In the genomic region with DNA sequence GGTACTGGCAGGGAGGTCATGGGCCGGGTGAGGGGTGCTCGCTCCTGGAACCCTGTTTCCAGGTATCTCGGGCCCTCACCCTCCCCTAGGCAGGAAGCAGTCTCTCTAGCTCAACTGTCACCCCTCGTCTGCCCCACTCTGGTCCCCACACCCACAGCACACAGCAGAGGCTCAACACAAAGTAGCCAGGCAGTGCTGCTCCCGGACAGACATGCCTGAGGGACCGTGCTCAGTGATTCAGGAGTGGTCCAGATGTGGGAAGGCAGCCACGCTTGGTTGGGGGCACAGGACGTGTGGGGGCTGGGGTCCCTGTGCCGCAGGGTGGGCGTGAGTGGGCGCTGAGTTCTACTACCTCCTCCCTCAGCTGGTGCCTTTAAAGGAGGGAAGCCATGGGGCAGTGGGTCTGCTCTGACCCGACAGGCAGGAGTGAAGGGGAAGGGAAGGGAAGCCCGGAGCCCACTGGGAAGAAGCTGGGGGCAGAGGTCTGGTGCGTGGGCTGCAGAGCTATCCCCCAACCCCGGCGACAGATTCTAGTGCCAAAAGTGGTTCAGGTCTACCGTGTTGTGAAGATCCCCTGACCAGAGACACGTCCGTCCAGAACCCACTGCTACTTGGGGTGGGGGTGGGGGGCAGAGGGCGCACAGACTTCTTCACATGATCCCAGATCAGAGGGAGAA, we compare ENCODE assay signal across 1 cellular context.
A peak's percentile ranks its signal among the peaks of the same experiment; 100 is the strongest.
TF ChIP-seq lines count a peak whose summit lies in the region.

No MANE protein-coding gene starts in this region.

TF ChIP-seq in HepG2, 621 proteins besides CTCF, POLR2A, EP300 and RAD21 (continued from another document and continues in another):
- TF ChIP-seq, protein P1, sequence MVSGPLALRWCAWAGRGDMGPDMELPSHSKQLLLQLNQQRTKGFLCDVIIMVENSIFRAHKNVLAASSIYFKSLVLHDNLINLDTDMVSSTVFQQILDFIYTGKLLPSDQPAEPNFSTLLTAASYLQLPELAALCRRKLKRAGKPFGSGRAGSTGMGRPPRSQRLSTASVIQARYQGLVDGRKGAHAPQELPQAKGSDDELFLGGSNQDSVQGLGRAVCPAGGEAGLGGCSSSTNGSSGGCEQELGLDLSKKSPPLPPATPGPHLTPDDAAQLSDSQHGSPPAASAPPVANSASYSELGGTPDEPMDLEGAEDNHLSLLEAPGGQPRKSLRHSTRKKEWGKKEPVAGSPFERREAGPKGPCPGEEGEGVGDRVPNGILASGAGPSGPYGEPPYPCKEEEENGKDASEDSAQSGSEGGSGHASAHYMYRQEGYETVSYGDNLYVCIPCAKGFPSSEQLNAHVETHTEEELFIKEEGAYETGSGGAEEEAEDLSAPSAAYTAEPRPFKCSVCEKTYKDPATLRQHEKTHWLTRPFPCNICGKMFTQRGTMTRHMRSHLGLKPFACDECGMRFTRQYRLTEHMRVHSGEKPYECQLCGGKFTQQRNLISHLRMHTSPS (CRISPR knock-in tag; IDR thresholded peaks at IDR 0.05; ENCODE audit: low read depth) = no peak
- no peak for TF ChIP-seq ATF5 (CRISPR knock-in tag; IDR thresholded peaks at IDR 0.05; ENCODE audit: low read depth)
- TF ChIP-seq CHD2 (IDR thresholded peaks at IDR 0.05; ENCODE audit: low read depth, low read length) = no peak
- TF ChIP-seq HNF1A (IDR thresholded peaks at IDR 0.05; ENCODE audit: low read depth) = no peak; the same call in 1 of the 2 replicates
- peak; percentile 14; the same call in 1 of the 2 replicates for TF ChIP-seq HNF1A (CRISPR knock-in tag; IDR thresholded peaks at IDR 0.05; ENCODE audit: borderline replicate concordance)
- TF ChIP-seq HOXA3 (CRISPR knock-in tag; IDR thresholded peaks at IDR 0.05) = no peak
- no peak for TF ChIP-seq HCFC1 (IDR thresholded peaks at IDR 0.05; ENCODE audit: low read depth, low read length)
- TF ChIP-seq ZNF563 (CRISPR knock-in tag; IDR thresholded peaks at IDR 0.05) = no peak; the same call in 1 of the 2 replicates
- TF ChIP-seq SOX13 (IDR thresholded peaks at IDR 0.05) = peak; percentile 65; the same call in 1 of the 2 replicates
- no peak for TF ChIP-seq SOX13 (CRISPR knock-in tag; conservative IDR thresholded peaks at IDR 0.05 in 1 of 2, IDR thresholded peaks at IDR 0.05 in 1 of 2)
- TF ChIP-seq TOE1 (CRISPR knock-in tag; IDR thresholded peaks at IDR 0.05) = no peak
- peak; percentile 77 for TF ChIP-seq GFI1 (CRISPR knock-in tag; IDR thresholded peaks at IDR 0.05; ENCODE audit: borderline replicate concordance)
- TF ChIP-seq, protein P2, sequence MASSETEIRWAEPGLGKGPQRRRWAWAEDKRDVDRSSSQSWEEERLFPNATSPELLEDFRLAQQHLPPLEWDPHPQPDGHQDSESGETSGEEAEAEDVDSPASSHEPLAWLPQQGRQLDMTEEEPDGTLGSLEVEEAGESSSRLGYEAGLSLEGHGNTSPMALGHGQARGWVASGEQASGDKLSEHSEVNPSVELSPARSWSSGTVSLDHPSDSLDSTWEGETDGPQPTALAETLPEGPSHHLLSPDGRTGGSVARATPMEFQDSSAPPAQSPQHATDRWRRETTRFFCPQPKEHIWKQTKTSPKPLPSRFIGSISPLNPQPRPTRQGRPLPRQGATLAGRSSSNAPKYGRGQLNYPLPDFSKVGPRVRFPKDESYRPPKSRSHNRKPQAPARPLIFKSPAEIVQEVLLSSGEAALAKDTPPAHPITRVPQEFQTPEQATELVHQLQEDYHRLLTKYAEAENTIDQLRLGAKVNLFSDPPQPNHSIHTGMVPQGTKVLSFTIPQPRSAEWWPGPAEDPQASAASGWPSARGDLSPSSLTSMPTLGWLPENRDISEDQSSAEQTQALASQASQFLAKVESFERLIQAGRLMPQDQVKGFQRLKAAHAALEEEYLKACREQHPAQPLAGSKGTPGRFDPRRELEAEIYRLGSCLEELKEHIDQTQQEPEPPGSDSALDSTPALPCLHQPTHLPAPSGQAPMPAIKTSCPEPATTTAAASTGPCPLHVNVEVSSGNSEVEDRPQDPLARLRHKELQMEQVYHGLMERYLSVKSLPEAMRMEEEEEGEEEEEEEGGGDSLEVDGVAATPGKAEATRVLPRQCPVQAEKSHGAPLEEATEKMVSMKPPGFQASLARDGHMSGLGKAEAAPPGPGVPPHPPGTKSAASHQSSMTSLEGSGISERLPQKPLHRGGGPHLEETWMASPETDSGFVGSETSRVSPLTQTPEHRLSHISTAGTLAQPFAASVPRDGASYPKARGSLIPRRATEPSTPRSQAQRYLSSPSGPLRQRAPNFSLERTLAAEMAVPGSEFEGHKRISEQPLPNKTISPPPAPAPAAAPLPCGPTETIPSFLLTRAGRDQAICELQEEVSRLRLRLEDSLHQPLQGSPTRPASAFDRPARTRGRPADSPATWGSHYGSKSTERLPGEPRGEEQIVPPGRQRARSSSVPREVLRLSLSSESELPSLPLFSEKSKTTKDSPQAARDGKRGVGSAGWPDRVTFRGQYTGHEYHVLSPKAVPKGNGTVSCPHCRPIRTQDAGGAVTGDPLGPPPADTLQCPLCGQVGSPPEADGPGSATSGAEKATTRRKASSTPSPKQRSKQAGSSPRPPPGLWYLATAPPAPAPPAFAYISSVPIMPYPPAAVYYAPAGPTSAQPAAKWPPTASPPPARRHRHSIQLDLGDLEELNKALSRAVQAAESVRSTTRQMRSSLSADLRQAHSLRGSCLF (CRISPR knock-in tag; IDR thresholded peaks at IDR 0.05; ENCODE audit: borderline replicate concordance) = no peak
- peak; percentile 82; the same call in 1 of the 2 replicates for TF ChIP-seq ZNF713 (CRISPR knock-in tag; IDR thresholded peaks at IDR 0.05)
- no peak for TF ChIP-seq ZNF790 (CRISPR knock-in tag; IDR thresholded peaks at IDR 0.05; ENCODE audit: borderline replicate concordance)
- TF ChIP-seq ZNF253 (CRISPR knock-in tag; IDR thresholded peaks at IDR 0.05; ENCODE audit: borderline replicate concordance) = no peak
- no peak; the same call in 1 of the 2 replicates for TF ChIP-seq ZNF160 (CRISPR knock-in tag; IDR thresholded peaks at IDR 0.05)
- peak; percentile 99 for TF ChIP-seq AKAP8 (CRISPR knock-in tag; IDR thresholded peaks at IDR 0.05)
- no peak for TF ChIP-seq ZSCAN20 (CRISPR knock-in tag; IDR thresholded peaks at IDR 0.05; ENCODE audit: borderline replicate concordance)
- TF ChIP-seq ZKSCAN8 (CRISPR knock-in tag; IDR thresholded peaks at IDR 0.05; ENCODE audit: borderline replicate concordance) = no peak
- peak; percentile 63; the same call in 1 of the 2 replicates for TF ChIP-seq ZNF816 (CRISPR knock-in tag; IDR thresholded peaks at IDR 0.05; ENCODE audit: borderline replicate concordance)
- no peak for TF ChIP-seq TBL1XR1 (IDR thresholded peaks at IDR 0.05; ENCODE audit: borderline replicate concordance, low read length, partially characterized antibody)
- TF ChIP-seq, protein P3, sequence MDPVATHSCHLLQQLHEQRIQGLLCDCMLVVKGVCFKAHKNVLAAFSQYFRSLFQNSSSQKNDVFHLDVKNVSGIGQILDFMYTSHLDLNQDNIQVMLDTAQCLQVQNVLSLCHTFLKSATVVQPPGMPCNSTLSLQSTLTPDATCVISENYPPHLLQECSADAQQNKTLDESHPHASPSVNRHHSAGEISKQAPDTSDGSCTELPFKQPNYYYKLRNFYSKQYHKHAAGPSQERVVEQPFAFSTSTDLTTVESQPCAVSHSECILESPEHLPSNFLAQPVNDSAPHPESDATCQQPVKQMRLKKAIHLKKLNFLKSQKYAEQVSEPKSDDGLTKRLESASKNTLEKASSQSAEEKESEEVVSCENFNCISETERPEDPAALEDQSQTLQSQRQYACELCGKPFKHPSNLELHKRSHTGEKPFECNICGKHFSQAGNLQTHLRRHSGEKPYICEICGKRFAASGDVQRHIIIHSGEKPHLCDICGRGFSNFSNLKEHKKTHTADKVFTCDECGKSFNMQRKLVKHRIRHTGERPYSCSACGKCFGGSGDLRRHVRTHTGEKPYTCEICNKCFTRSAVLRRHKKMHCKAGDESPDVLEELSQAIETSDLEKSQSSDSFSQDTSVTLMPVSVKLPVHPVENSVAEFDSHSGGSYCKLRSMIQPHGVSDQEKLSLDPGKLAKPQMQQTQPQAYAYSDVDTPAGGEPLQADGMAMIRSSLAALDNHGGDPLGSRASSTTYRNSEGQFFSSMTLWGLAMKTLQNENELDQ (CRISPR knock-in tag; IDR thresholded peaks at IDR 0.05; ENCODE audit: borderline replicate concordance) = no peak
- peak; percentile 54; the same call in 1 of the 2 replicates for TF ChIP-seq ELF4 (CRISPR knock-in tag; IDR thresholded peaks at IDR 0.05; ENCODE audit: borderline replicate concordance)
- peak; percentile 37; the same call in 1 of the 2 replicates for TF ChIP-seq ZNF703 (CRISPR knock-in tag; IDR thresholded peaks at IDR 0.05; ENCODE audit: borderline replicate concordance)
- TF ChIP-seq ZNF296 (CRISPR knock-in tag; conservative IDR thresholded peaks at IDR 0.05) = no peak
- TF ChIP-seq U2AF1 (optimal IDR thresholded peaks at IDR 0.05; ENCODE audit: low read depth, low read length) = no peak
- no peak for TF ChIP-seq SRF (IDR thresholded peaks at IDR 0.05; ENCODE audit: low read depth, low read length)
- no peak for TF ChIP-seq ZNF597 (CRISPR knock-in tag; IDR thresholded peaks at IDR 0.05)
- peak; percentile 83 for TF ChIP-seq TIGD3 (CRISPR knock-in tag; IDR thresholded peaks at IDR 0.05; ENCODE audit: borderline replicate concordance)
- TF ChIP-seq KDM5B (CRISPR knock-in tag; IDR thresholded peaks at IDR 0.05; ENCODE audit: borderline replicate concordance) = peak; percentile 68; the same call in 1 of the 2 replicates
- TF ChIP-seq, protein P4, sequence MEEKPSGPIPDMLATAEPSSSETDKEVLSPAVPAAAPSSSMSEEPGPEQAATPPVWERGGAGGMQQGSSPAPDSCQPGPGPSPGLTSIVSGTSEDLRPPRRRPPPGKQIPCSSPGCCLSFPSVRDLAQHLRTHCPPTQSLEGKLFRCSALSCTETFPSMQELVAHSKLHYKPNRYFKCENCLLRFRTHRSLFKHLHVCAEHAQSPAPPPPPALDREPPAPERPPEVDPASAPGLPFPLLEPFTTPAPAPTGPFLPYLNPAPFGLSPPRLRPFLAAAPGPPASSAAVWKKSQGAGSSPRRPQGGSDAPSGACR (CRISPR knock-in tag; IDR thresholded peaks at IDR 0.05) = no peak
- no peak for TF ChIP-seq TCF12 (IDR thresholded peaks at IDR 0.05)
- no peak; the same call in 1 of the 2 replicates for TF ChIP-seq TCF12 (CRISPR knock-in tag; IDR thresholded peaks at IDR 0.05)
- TF ChIP-seq ZFP36L2 (CRISPR knock-in tag; IDR thresholded peaks at IDR 0.05) = peak; percentile 82; the same call in 1 of the 2 replicates
- peak; percentile 44 for TF ChIP-seq PCBP2 (optimal IDR thresholded peaks at IDR 0.05; ENCODE audit: low read depth, low read length, poor library complexity, severe bottlenecking)
- TF ChIP-seq SAFB2 (CRISPR knock-in tag; IDR thresholded peaks at IDR 0.05; ENCODE audit: borderline replicate concordance, low read depth) = 0 out of 2 replicates have a peak, but pooled peaks have one; percentile 49
- no peak for TF ChIP-seq HNF4A (CRISPR knock-in tag; IDR thresholded peaks at IDR 0.05)
